ENCODE assay signal across 26 cellular contexts in genomic region chr20:45848421-45848820, GRCh38. TPM values are rescaled to one million over a fixed set of nuclear protein-coding genes. Genes with fewer than 3 reads are reported as not detected.
"Had no signal": no experiment of that assay in that cellular context is flagged by ENCODE, and none has a peak within 500 bp of the region (broad histone marks: within the 10 kb centered on the region; RNA-seq: fewer than 3 reads in every experiment).

No MANE protein-coding gene starts in this region.

- H3K9me3 Mint-ChIP-seq: activated B cell treated with CpG ODN at 0.5 μM for 24 hours; activated CD4-positive, alpha-beta T cell treated with anti-CD3 and anti-CD28 coated beads, Interleukin-2, amount 10 ng/mL, durations not matched to agents 24 days and 14 days; activated naive CD4-positive, alpha-beta T cell treated with anti-CD3 and anti-CD28 coated beads, Interleukin-2, amount 10 ng/mL, durations not matched to agents 7 days and 5 days; activated naive CD8-positive, alpha-beta T cell treated with anti-CD3 and anti-CD28 coated beads, Interleukin-2, amount 10 ng/mL, durations not matched to agents 7 days and 5 days; activated T-cell treated with anti-CD3 and anti-CD28 coated beads, Interleukin-2, amount 50 U/mL, for 4 hours; T-helper 1 cell treated with Interleukin-12 subunit alpha and Interleukin-12 subunit beta and Interleukin-4 antibody, amounts not matched to agents 30 μg/mL and 1 μg/mL, for 36 hours had no signal

- H3K4me3 Mint-ChIP-seq: activated B cell treated with CpG ODN at 0.5 μM for 24 hours; activated CD4-positive, alpha-beta T cell treated with anti-CD3 and anti-CD28 coated beads, Interleukin-2, amount 10 ng/mL, durations not matched to agents 24 days and 14 days; activated naive CD4-positive, alpha-beta T cell treated with anti-CD3 and anti-CD28 coated beads, Interleukin-2, amount 10 ng/mL, durations not matched to agents 7 days and 5 days; activated naive CD8-positive, alpha-beta T cell treated with anti-CD3 and anti-CD28 coated beads, Interleukin-2, amount 10 ng/mL, durations not matched to agents 7 days and 5 days; activated T-cell treated with anti-CD3 and anti-CD28 coated beads, Interleukin-2, amount 50 U/mL, for 4 hours; T-helper 1 cell treated with Interleukin-12 subunit alpha and Interleukin-12 subunit beta and Interleukin-4 antibody, amounts not matched to agents 30 μg/mL and 1 μg/mL, for 36 hours had no signal

- H3K36me3 ChIP-seq: breast epithelium had no signal

- H3K4me1 ChIP-seq: breast epithelium, SJSA1 had no signal

- H3K27ac ChIP-seq: breast epithelium, SJSA1 had no signal

- H3K27ac Mint-ChIP-seq: activated B cell treated with CpG ODN at 0.5 μM for 24 hours; activated CD4-positive, alpha-beta T cell treated with anti-CD3 and anti-CD28 coated beads, Interleukin-2, amount 10 ng/mL, durations not matched to agents 24 days and 14 days; activated naive CD4-positive, alpha-beta T cell treated with anti-CD3 and anti-CD28 coated beads, Interleukin-2, amount 10 ng/mL, durations not matched to agents 7 days and 5 days; activated naive CD8-positive, alpha-beta T cell treated with anti-CD3 and anti-CD28 coated beads, Interleukin-2, amount 10 ng/mL, durations not matched to agents 7 days and 5 days; T-helper 1 cell treated with Interleukin-12 subunit alpha and Interleukin-12 subunit beta and Interleukin-4 antibody, amounts not matched to agents 30 μg/mL and 1 μg/mL, for 36 hours had no signal

- H3K9me3 ChIP-seq: breast epithelium, MG63, SJSA1 had no signal

- H3K27me3 Mint-ChIP-seq: activated B cell treated with CpG ODN at 0.5 μM for 24 hours; activated CD4-positive, alpha-beta T cell treated with anti-CD3 and anti-CD28 coated beads, Interleukin-2, amount 10 ng/mL, durations not matched to agents 24 days and 14 days; activated naive CD4-positive, alpha-beta T cell treated with anti-CD3 and anti-CD28 coated beads, Interleukin-2, amount 10 ng/mL, durations not matched to agents 7 days and 5 days; activated naive CD8-positive, alpha-beta T cell treated with anti-CD3 and anti-CD28 coated beads, Interleukin-2, amount 10 ng/mL, durations not matched to agents 7 days and 5 days had no signal

- ATAC-seq: activated T-cell treated with anti-CD3 and anti-CD28 coated beads, Interleukin-2, amount 50 U/mL, for 4 hours; SK-N-SH treated with all-trans-retinoic acid at 6 μM for 48 hours had no signal

- DNase-seq: activated B cell treated with CpG ODN at 0.5 μM for 24 hours; activated CD4-positive, alpha-beta T cell treated with anti-CD3 and anti-CD28 coated beads for 1 hour; activated CD4-positive, alpha-beta T cell treated with anti-CD3 and anti-CD28 coated beads, Interleukin-2, amount 10 ng/mL, durations not matched to agents 24 days and 14 days; activated CD4-positive, alpha-beta T cell treated with anti-CD3 and anti-CD28 coated beads, Interleukin-2, amount 50 U/mL, for 48 hours; activated gamma-delta T cell; activated naive CD4-positive, alpha-beta T cell treated with anti-CD3 and anti-CD28 coated beads, Interleukin-2, amount 10 ng/mL, durations not matched to agents 7 days and 5 days; activated naive CD8-positive, alpha-beta T cell treated with anti-CD3 and anti-CD28 coated beads, Interleukin-2, amount 10 ng/mL, durations not matched to agents 7 days and 5 days; activated T-cell treated with anti-CD3 and anti-CD28 coated beads, Interleukin-2, amount 50 U/mL, for 4 hours; caudate nucleus; MG63; MV-4-11; NCI-H1105; NCI-H1436; NCI-H1694 treated with DMSO at 0.1 percent for 48 hours; NCI-H2029 treated with DMSO at 0.1 percent for 48 hours; NCI-H345; NCI-H510A; NCI-H69; NK-92 treated with Interleukin-12 subunit alpha and Interleukin-12 subunit beta, amount 100 ng/mL, for 24 hours; OCI-M1; SHP77 had no signal

- H3K27me3 ChIP-seq: breast epithelium, MG63, SJSA1 had no signal

- H3K4me3 ChIP-seq: breast epithelium, MG63, SJSA1 had no signal

RNA-seq across cellular contexts. Expression of gene TNNC2, which starts 21.3 kb away (rescaled TPM):
- total RNA-seq: activated B cell treated with CpG ODN at 0.5 μM for 24 hours; activated CD4-positive, alpha-beta T cell treated with anti-CD3 and anti-CD28 coated beads, Interleukin-2, amount 10 ng/mL, durations not matched to agents 24 days and 14 days; activated naive CD8-positive, alpha-beta T cell treated with anti-CD3 and anti-CD28 coated beads, Interleukin-2, amount 10 ng/mL, durations not matched to agents 7 days and 5 days; activated T-cell treated with anti-CD3 and anti-CD28 coated beads, Interleukin-2, amount 50 U/mL, for 4 hours; aorta; SJSA1 had no signal
